Comparison of ENCODE assay signal across 33 cellular contexts in genomic region chr12:31309279-31309678, GRCh38.
"Had no signal": no experiment of that assay in that cellular context is flagged by ENCODE, and none has a peak within 500 bp of the region (broad histone marks: within the 10 kb centered on the region; RNA-seq: fewer than 3 reads in every experiment).

No MANE protein-coding gene starts in this region.

- H3K9me3 ChIP-seq: ascending aorta, breast epithelium, colonic mucosa, esophagus squamous epithelium, gastroesophageal sphincter, heart right ventricle had no signal

- H3K4me3 ChIP-seq: ascending aorta, breast epithelium, cardiac muscle cell, colonic mucosa, esophagus squamous epithelium, gastroesophageal sphincter, heart right ventricle had no signal

- DNase-seq: activated CD4-positive, alpha-beta memory T cell treated with anti-CD3 and anti-CD28 coated beads for 36 hours; activated CD4-positive, alpha-beta T cell treated with anti-CD3 and anti-CD28 coated beads for 36 hours; activated CD4-positive, alpha-beta T cell treated with anti-CD3 and anti-CD28 coated beads, Interleukin-2, amount 10 ng/mL, durations not matched to agents 24 days and 14 days; activated CD4-positive, CD25-positive, alpha-beta regulatory T cell; activated CD4-positive, CD25-positive, alpha-beta regulatory T cell treated with anti-CD3 and anti-CD28 coated beads, Interleukin-2, amount 50 U/mL, for 72 hours; activated CD8-positive, alpha-beta memory T cell treated with anti-CD3 and anti-CD28 coated beads, Interleukin-2, amount 10 ng/mL, durations not matched to agents 7 days and 5 days; activated CD8-positive, alpha-beta memory T cell treated with anti-CD3 and anti-CD28 coated beads, Interleukin-2, amount 50 U/mL, for 4 hours; activated CD8-positive, alpha-beta T cell treated with anti-CD3 and anti-CD28 coated beads, Interleukin-2, amount 10 ng/mL, durations not matched to agents 7 days and 5 days; activated effector memory CD4-positive, alpha-beta T cell treated with Interleukin-2 at 50 U/mL for 16 hours; activated gamma-delta T cell treated with Interleukin-2 at 50 U/mL for 16 hours; activated naive CD4-positive, alpha-beta T cell treated with anti-CD3 and anti-CD28 coated beads, Interleukin-2, amount 50 U/mL, for 16 hours; activated naive CD4-positive, alpha-beta T cell treated with Interleukin-2 at 50 U/mL for 16 hours; activated naive CD8-positive, alpha-beta T cell treated with anti-CD3 and anti-CD28 coated beads for 36 hours; activated T-cell treated with anti-CD3 and anti-CD28 coated beads, Interleukin-2, amount 50 U/mL, for 1 hour; central memory CD4-positive, alpha-beta T cell; cerebellar nuclear complex; colonic mucosa; effector CD8-positive, alpha-beta T cell; esophagus squamous epithelium; foreskin melanocyte; heart right ventricle; T-helper 1 cell; T-helper 17 cell; T1000; WERI-Rb-1 had no signal

- H3K4me1 ChIP-seq: ascending aorta, breast epithelium, colonic mucosa, esophagus squamous epithelium, gastroesophageal sphincter, heart right ventricle had no signal

- H3K27ac ChIP-seq: ascending aorta, breast epithelium, cardiac muscle cell, colonic mucosa, epithelial cell of prostate, esophagus squamous epithelium, gastroesophageal sphincter, heart right ventricle, WERI-Rb-1 had no signal

- FAIRE-seq: endometrium, endothelial cell of umbilical vein had no signal

- H3K27me3 ChIP-seq: ascending aorta, breast epithelium, cardiac muscle cell, colonic mucosa, esophagus squamous epithelium, gastroesophageal sphincter, heart right ventricle had no signal

- H3K36me3 ChIP-seq: breast epithelium, cardiac muscle cell, colonic mucosa had no signal

- ATAC-seq: activated CD4-positive, alpha-beta T cell treated with anti-CD3 and anti-CD28 coated beads for 36 hours; activated CD8-positive, alpha-beta memory T cell treated with anti-CD3 and anti-CD28 coated beads, Interleukin-2, amount 10 ng/mL, durations not matched to agents 7 days and 5 days; activated CD8-positive, alpha-beta T cell treated with anti-CD3 and anti-CD28 coated beads, Interleukin-2, amount 10 ng/mL, durations not matched to agents 7 days and 5 days; activated T-helper 17 cell treated with anti-CD3 and anti-CD28 coated beads, Interleukin-2, amount 50 U/mL, for 72 hours; gastroesophageal sphincter; heart right ventricle; T-helper 17 cell had no signal
